ENCODE assay signal across 18 cellular contexts in the genomic region with DNA sequence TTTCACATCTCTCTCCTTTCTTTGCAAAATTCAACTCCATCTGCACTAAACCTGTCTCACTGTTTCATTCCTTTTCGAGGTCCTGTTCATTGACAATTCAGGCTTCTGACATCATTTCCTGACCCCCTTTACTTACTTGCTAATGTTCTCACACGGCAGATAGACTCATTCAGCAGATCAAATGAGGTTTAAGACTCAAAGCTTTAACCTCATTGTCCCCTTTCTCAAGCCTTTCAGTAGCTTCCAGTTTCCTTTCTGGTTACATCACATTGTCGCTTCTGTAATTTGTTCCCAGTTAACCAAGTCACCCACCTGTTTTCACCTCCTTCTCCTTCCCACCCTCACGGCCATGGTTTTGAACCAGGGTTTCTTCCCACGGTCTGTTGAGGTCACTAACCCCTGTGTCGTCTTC.
A peak's percentile ranks its signal among the peaks of the same experiment; 100 is the strongest.
DNase-seq lines count a peak whose midpoint lies in the region; ATAC-seq and TF ChIP-seq lines count a peak whose summit lies in the region.
"Had no signal": no experiment of that assay in that cellular context is flagged by ENCODE, and none has a peak within 500 bp of the region (broad histone marks: within the 10 kb centered on the region; RNA-seq: fewer than 3 reads in every experiment).

No MANE protein-coding gene starts in this region.

- peak overlapping the region in 1 of 2 experiments; percentile 29 for H3K18ac ChIP-seq in mesenchymal stem cell (ENCODE audit: low read depth in 1 of 2, low read length in 2 of 2)

- no peaks in the 10 kb centered on the region for H3K27me3 ChIP-seq in CD4-positive, CD25-positive, alpha-beta regulatory T cell (ENCODE audit: control insufficient read depth, insufficient read depth, low read length)
- no peaks in the 10 kb centered on the region for H3K27me3 ChIP-seq in mesenchymal stem cell (ENCODE audit: control insufficient read depth in 1 of 2, insufficient read depth in 1 of 2, low read length in 2 of 2)
- H3K27me3 ChIP-seq: left lung, stomach, vagina had no signal

- POLR2A ChIA-PET in activated CD8-positive, alpha-beta T cell treated with anti-CD3 and anti-CD28 coated beads for 36 hours (lab: Charles Lee), result interaction anchor here (0.6 to 0.9 kb wide), 2 partner anchors 10 to 16 kb away, joined by 3 read pairs; no protein-coding TSS in a partner anchor

- no peak overlapping the region for H3K4me2 ChIP-seq in mesenchymal stem cell (ENCODE audit: low read length, poor library complexity, severe bottlenecking)
- H3K4me2 ChIP-seq: GM23338 had no signal

- no peak overlapping the region for H3K4ac ChIP-seq in mesenchymal stem cell (ENCODE audit: low read depth in 1 of 2, low read length in 2 of 2)

- DNase-seq in CD4-positive, CD25-positive, alpha-beta regulatory T cell, result peak in 2 of 3 donors; percentile 14 to 52
- peak; percentile 81 for DNase-seq in GM13977 (ENCODE audit: low spot score)
- DNase-seq in activated CD8-positive, alpha-beta T cell treated with anti-CD3 and anti-CD28 coated beads for 36 hours, result peak; percentile 28
- no peak for DNase-seq in mesenchymal stem cell
- DNase-seq in NCI-H1694 treated with DMSO at 0.1 percent for 48 hours (lab: John Stamatoyannopoulos, UW), result no peak
- DNase-seq: foreskin melanocyte; left lung; NCI-H2081 treated with DMSO at 0.1 percent for 48 hours; PC-3; stimulated activated CD4-positive, alpha-beta T cell treated with anti-CD3 and anti-CD28 coated beads, Interleukin-12 subunit alpha, Interleukin-12 subunit beta, amount 100 ng/mL, for 4 hours; stomach had no signal

- H2BK120ac ChIP-seq in mesenchymal stem cell (ENCODE audit: low read depth, low read length), result no peak overlapping the region

- H3K27ac ChIP-seq in CD4-positive, CD25-positive, alpha-beta regulatory T cell (ENCODE audit: insufficient read depth, low read length, poor library complexity, severe bottlenecking), result no peak overlapping the region
- H3K27ac ChIP-seq in mesenchymal stem cell (ENCODE audit: low read length, poor library complexity, severe bottlenecking), result peak overlapping the region; percentile 13
- H3K27ac ChIP-seq: left lung, prostate gland, vagina, VCaP had no signal

- H3K4me3 ChIP-seq in CD4-positive, CD25-positive, alpha-beta regulatory T cell (ENCODE audit: low read depth, low read length), result no peak overlapping the region
- no peak overlapping the region for H3K4me3 ChIP-seq in mesenchymal stem cell (ENCODE audit: insufficient read depth in 1 of 2, low read depth in 1 of 2, low read length in 2 of 2)
- H3K4me3 ChIP-seq: GM23338, left lung, prostate gland, stomach, vagina had no signal

- H2BK12ac ChIP-seq in mesenchymal stem cell (ENCODE audit: low read length in 2 of 2), result no peak overlapping the region

- TF ChIP-seq CTCF in GM13977 (IDR thresholded peaks at IDR 0.05; ENCODE audit: extremely low read depth, insufficient read depth, missing control alignments), result no peak
- TF ChIP-seq CTCF in activated CD8-positive, alpha-beta T cell treated with anti-CD3 and anti-CD28 coated beads for 36 hours (IDR thresholded peaks at IDR 0.05), result no peak

- H3K4me1 Mint-ChIP-seq in CD4-positive, CD25-positive, alpha-beta regulatory T cell, result peaks cover 4 to 27% (median 18%) of the 10 kb centered on the region in 4 donors
- H3K4me1 Mint-ChIP-seq in activated CD8-positive, alpha-beta T cell treated with anti-CD3 and anti-CD28 coated beads for 36 hours (ENCODE audit: low read depth), result peaks cover 27% of the 10 kb centered on the region

- peaks cover 6% of the 10 kb centered on the region for H3K27me3 Mint-ChIP-seq in CD4-positive, CD25-positive, alpha-beta regulatory T cell
- H3K27me3 Mint-ChIP-seq in activated CD8-positive, alpha-beta T cell treated with anti-CD3 and anti-CD28 coated beads for 36 hours, result peaks cover 1% of the 10 kb centered on the region

- CTCF ChIA-PET in activated CD8-positive, alpha-beta T cell treated with anti-CD3 and anti-CD28 coated beads for 36 hours (lab: Charles Lee), result interaction anchor here (2.0 kb wide), 1 partner anchor 39 kb away, joined by 8 read pairs; no protein-coding TSS in a partner anchor

- peak overlapping the region in 2 of 3 donors; percentile 2 to 83 for H3K27ac Mint-ChIP-seq in CD4-positive, CD25-positive, alpha-beta regulatory T cell
- H3K27ac Mint-ChIP-seq in activated CD8-positive, alpha-beta T cell treated with anti-CD3 and anti-CD28 coated beads for 36 hours, result peak overlapping the region; percentile 83
- H3K27ac Mint-ChIP-seq: GM23338 had no signal

- H3K4me3 Mint-ChIP-seq in CD4-positive, CD25-positive, alpha-beta regulatory T cell, result peak overlapping the region in 2 of 4 donors; percentile 7 to 13
- no peak overlapping the region for H3K4me3 Mint-ChIP-seq in activated CD8-positive, alpha-beta T cell treated with anti-CD3 and anti-CD28 coated beads for 36 hours
- H3K4me3 Mint-ChIP-seq: GM23338 had no signal

- peaks cover 0 to 4% (median 0%) of the 10 kb centered on the region in 7 donors for H3K9me3 Mint-ChIP-seq in CD4-positive, CD25-positive, alpha-beta regulatory T cell
- peaks cover 4% of the 10 kb centered on the region for H3K9me3 Mint-ChIP-seq in activated CD8-positive, alpha-beta T cell treated with anti-CD3 and anti-CD28 coated beads for 36 hours
- H3K9me3 Mint-ChIP-seq: GM23338 had no signal

- no peak overlapping the region for H3K9ac ChIP-seq in mesenchymal stem cell (ENCODE audit: low read length)

- in situ Hi-C loops in GM13977 (cut with MboI; ENCODE audit: low pct_unique_long_range_greater_than_20kb, low sequenced_read_pairs, unreplicated experiment), result no loop called here

- peaks cover 3% of the 10 kb centered on the region for H3K36me3 Mint-ChIP-seq in CD4-positive, CD25-positive, alpha-beta regulatory T cell
- H3K36me3 Mint-ChIP-seq in activated CD8-positive, alpha-beta T cell treated with anti-CD3 and anti-CD28 coated beads for 36 hours (ENCODE audit: low read depth), result peaks cover 6% of the 10 kb centered on the region

- intact Hi-C loops in activated CD8-positive, alpha-beta T cell treated with anti-CD3 and anti-CD28 coated beads for 36 hours (cut with micrococcal nuclease), result no loop called here

- H3K36me3 ChIP-seq in CD4-positive, CD25-positive, alpha-beta regulatory T cell (ENCODE audit: control insufficient read depth, insufficient read depth, low read length), result no peaks in the 10 kb centered on the region
- peaks cover 19 to 56% of the 10 kb centered on the region in 2 experiments for H3K36me3 ChIP-seq in mesenchymal stem cell (ENCODE audit: control insufficient read depth in 1 of 2, insufficient read depth in 2 of 2, low read depth in 1 of 2, low read length in 2 of 2)
- H3K36me3 ChIP-seq: prostate gland, vagina had no signal

- ATAC-seq in CD4-positive, CD25-positive, alpha-beta regulatory T cell (ENCODE audit: low read depth in 2 of 2), result no peak
- peak; percentile 71 for ATAC-seq in activated CD8-positive, alpha-beta T cell treated with anti-CD3 and anti-CD28 coated beads for 36 hours
- ATAC-seq in GM21717 (IDR thresholded peaks at IDR 0.05; ENCODE audit: unreplicated experiment) (no peak), GM18873 (IDR thresholded peaks at IDR 0.05; ENCODE audit: low FRiP score, unreplicated experiment) (no peak), GM21737 (IDR thresholded peaks at IDR 0.05; ENCODE audit: unreplicated experiment) (no peak)
- ATAC-seq: GM23338, left lung, PC-3 had no signal

- H4K91ac ChIP-seq in mesenchymal stem cell (ENCODE audit: low read length), result no peak overlapping the region

- H3K23ac ChIP-seq in mesenchymal stem cell (ENCODE audit: low read length in 2 of 2), result no peak overlapping the region

- 87% methylated on average over 6 of the region's 6 CpGs for whole genome bisulfite sequencing in mesenchymal stem cell

- H3K79me1 ChIP-seq in mesenchymal stem cell (replicated peaks; ENCODE audit: low read length, poor library complexity, severe bottlenecking), result peaks cover 12% of the 10 kb centered on the region

- no peak overlapping the region for H4K8ac ChIP-seq in mesenchymal stem cell (ENCODE audit: low read length)

- no peak overlapping the region for H2BK15ac ChIP-seq in mesenchymal stem cell (ENCODE audit: low read depth, poor library complexity, severe bottlenecking)

- H3K4me1 ChIP-seq in CD4-positive, CD25-positive, alpha-beta regulatory T cell (ENCODE audit: control insufficient read depth, insufficient read depth, low read length, poor library complexity, severe bottlenecking), result no peaks in the 10 kb centered on the region
- peaks cover 23% of the 10 kb centered on the region for H3K4me1 ChIP-seq in mesenchymal stem cell (ENCODE audit: control insufficient read depth, insufficient read depth, low read depth, low read length)
- H3K4me1 ChIP-seq: left lung, prostate gland had no signal

- H2AFZ ChIP-seq in mesenchymal stem cell (ENCODE audit: low read depth, low read length), result no peak overlapping the region
- H2AFZ ChIP-seq: GM23338 had no signal

- no peak overlapping the region for H2AK5ac ChIP-seq in mesenchymal stem cell (ENCODE audit: low read length, severe bottlenecking)

- H3K14ac ChIP-seq in mesenchymal stem cell (ENCODE audit: low read length in 2 of 2), result no peak overlapping the region

- no peak overlapping the region for H2BK5ac ChIP-seq in mesenchymal stem cell (ENCODE audit: low read depth, low read length, poor library complexity, severe bottlenecking)

- no peaks in the 10 kb centered on the region for H3K9me3 ChIP-seq in CD4-positive, CD25-positive, alpha-beta regulatory T cell (ENCODE audit: control insufficient read depth in 2 of 2, low read length in 2 of 2)
- no peaks in the 10 kb centered on the region for H3K9me3 ChIP-seq in mesenchymal stem cell (ENCODE audit: control insufficient read depth, low read length)
- H3K9me3 ChIP-seq: left lung, prostate gland, stomach, vagina had no signal

Comparison
In these comparisons a context has a peak if more than half of its experiments do, and no peak if none do; other contexts are left out.
1. DNase-seq: peak in CD4-positive, CD25-positive, alpha-beta regulatory T cell (2 of 3), GM13977 (single experiment) and activated CD8-positive, alpha-beta T cell treated with anti-CD3 and anti-CD28 coated beads for 36 hours (single experiment); none in mesenchymal stem cell (single experiment) and NCI-H1694 treated with DMSO at 0.1 percent for 48 hours (single experiment).